8 cellular contexts compared by ENCODE assay signal in genomic region chr3:114527036-114527644, GRCh38.
DNase-seq lines count a peak whose midpoint lies in the region; ATAC-seq, FAIRE-seq and TF ChIP-seq lines count a peak whose summit lies in the region.

No MANE protein-coding gene starts in this region.

- DNase-seq in A549 (ENCODE audit: low read depth in 1 of 2, low spot score in 1 of 2), result peak; percentile 3 to 14
- peak; percentile 22 for DNase-seq in GM12865 (ENCODE audit: low read depth)
- DNase-seq in RWPE1 (ENCODE audit: low spot score), result peak; percentile 10
- DNase-seq in globus pallidus (ENCODE audit: low spot score), result peak; percentile 11
- DNase-seq in cerebellar nuclear complex (lab: John Stamatoyannopoulos, UW), result no peak
- no peak for DNase-seq in SKM-1 (lab: John Stamatoyannopoulos, UW; ENCODE audit: unreplicated experiment)

- TF ChIP-seq RAD21 in A549 (conservative IDR thresholded peaks at IDR 0.05 in 1 of 2, IDR thresholded peaks at IDR 0.05 in 1 of 2), result peak; percentile 51 to 58; a peak in 3 of 5 replicates

- no peak for FAIRE-seq in A549 (lab: Jason Lieb, UNC)

- POLR2A ChIA-PET in A549 (lab: Yijun Ruan, JAX) (no interaction called here), RWPE1 (lab: Yijun Ruan, JAX; ENCODE audit: low non-redundant PET) (no interaction called here)

- ATAC-seq in A549 (peak; percentile 54 to 72; a peak in 3 of 6 replicates), HG03159 (IDR thresholded peaks at IDR 0.05; ENCODE audit: unreplicated experiment) (no peak), GM19452 (IDR thresholded peaks at IDR 0.05; ENCODE audit: unreplicated experiment) (no peak)

- TF ChIP-seq POLR2A in A549 (IDR thresholded peaks at IDR 0.05; ENCODE audit: low read length), result no peak

- WGBS in A549 (ENCODE audit: missing lambda C conversion rate), result 33% methylated on average over 1 of the region's 1 CpG

- TF ChIP-seq CTCF in A549 (IDR thresholded peaks at IDR 0.05), result peak; percentile 63
- TF ChIP-seq CTCF in GM12865 (IDR thresholded peaks at IDR 0.05; ENCODE audit: insufficient read depth, low read depth, low read length, missing control alignments), result peak; percentile 47
- peak; percentile 24; the same call in 1 of the 2 replicates for TF ChIP-seq CTCF in RWPE1 (conservative IDR thresholded peaks at IDR 0.05; ENCODE audit: low read depth)

- no peaks in the 10 kb centered on the region for H3K9me3 ChIP-seq in A549

- CTCF ChIA-PET in A549 (lab: Yijun Ruan, JAX) (interaction anchor here (0.5 to 1.7 kb wide), 16 partner anchors 9 to 914 kb away, joined by 3 to 6 read pairs (median 4); no protein-coding TSS in a partner anchor), RWPE1 (lab: Yijun Ruan, JAX) (interaction anchor here (0.6 to 0.8 kb wide), 3 partner anchors 16 to 433 kb away, joined by 3 to 4 read pairs (median 4); no protein-coding TSS in a partner anchor)

- H3K27ac ChIP-seq in A549 (no peak overlapping the region), RWPE1 (no peak overlapping the region)

- H3K4me2 ChIP-seq in A549, result no peak overlapping the region

- no peak for TF ChIP-seq EP300 in A549 (IDR thresholded peaks at IDR 0.05)

- H3K4me3 ChIP-seq in A549 (no peak overlapping the region), GM12865 (ENCODE audit: low read depth, low read length) (no peak overlapping the region)

- no peaks in the 10 kb centered on the region for H3K4me1 ChIP-seq in A549

TF ChIP-seq in A549, 52 proteins besides CTCF, POLR2A, EP300 and RAD21:
- peak; percentile 64 for TF ChIP-seq SMC3 (IDR thresholded peaks at IDR 0.05)
- TF ChIP-seq HMGXB4 (CRISPR knock-in tag; IDR thresholded peaks at IDR 0.05; ENCODE audit: borderline replicate concordance), result no peak
- no peak for TF ChIP-seq MAFK (IDR thresholded peaks at IDR 0.05; ENCODE audit: partially characterized antibody)

Comparison
In these comparisons a context has a peak if more than half of its experiments do, and no peak if none do; other contexts are left out.
1. ATAC-seq: peak in A549 (2 of 2); none in HG03159 (single experiment) and GM19452 (single experiment).
2. DNase-seq: peak in A549 (2 of 2), GM12865 (single experiment), RWPE1 (single experiment) and globus pallidus (single experiment); none in cerebellar nuclear complex (0 of 2) and SKM-1 (single experiment).
3. Peak in every context shown above with its lines, with median percentiles within 50 percentile points of each other: CTCF ChIP-seq.